Comparison of ENCODE assay signal across 7 cellular contexts in the genomic region with DNA sequence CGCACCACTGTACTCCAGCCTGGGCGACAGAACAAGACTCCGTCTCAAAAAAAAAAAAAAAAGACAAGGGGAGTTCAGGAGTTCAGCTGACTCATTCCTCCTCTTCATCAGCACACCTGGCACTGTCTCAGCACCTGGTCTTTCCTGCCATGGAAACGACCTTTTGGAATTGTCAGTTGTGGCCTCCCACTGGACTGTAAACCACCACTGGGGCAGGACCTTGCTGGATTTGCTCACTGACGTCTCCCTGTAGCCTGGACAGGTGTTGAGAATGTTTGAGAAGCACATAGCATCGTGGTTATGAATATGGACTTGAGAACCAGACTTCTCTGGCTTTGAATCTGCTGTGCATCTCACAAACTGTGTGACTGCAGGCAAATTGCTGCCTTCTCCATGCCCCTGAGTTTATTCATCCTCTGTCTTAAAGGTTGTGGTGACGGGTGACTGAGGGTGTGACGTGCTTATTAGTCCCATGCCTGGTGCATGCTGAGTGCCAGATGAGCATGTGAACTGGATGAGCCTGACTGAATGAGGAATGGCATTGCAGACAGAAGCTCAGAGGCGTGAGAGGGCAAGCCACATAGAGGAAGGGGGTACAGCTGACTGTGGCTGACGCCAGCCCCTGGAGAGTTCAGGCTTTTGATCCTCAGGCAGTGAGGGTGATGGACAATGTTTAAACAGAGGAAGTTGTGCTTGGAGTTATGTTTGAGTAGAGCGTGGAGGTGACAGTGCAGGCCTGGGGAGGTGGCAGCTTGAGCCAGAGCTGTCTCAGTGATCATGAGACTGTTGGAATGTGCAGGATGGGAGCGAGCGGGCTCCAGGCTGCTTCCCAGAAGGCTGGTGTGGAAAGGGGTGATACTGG. TPM values are rescaled to one million over a fixed set of nuclear protein-coding genes. Genes with fewer than 3 reads are reported as not detected.
DNase-seq lines count a peak whose midpoint lies in the region; ATAC-seq and TF ChIP-seq lines count a peak whose summit lies in the region.

No MANE protein-coding gene starts in this region.

- no peaks in the 10 kb centered on the region for H3K36me3 ChIP-seq in GM23248 (ENCODE audit: low read depth)
- H3K36me3 ChIP-seq in skeletal muscle satellite cell (ENCODE audit: insufficient read depth, low read length): peaks cover under 1% of the 10 kb centered on the region

- no peak for TF ChIP-seq CTCF in GM20000 (IDR thresholded peaks at IDR 0.05; ENCODE audit: extremely low read depth, missing control alignments)

- H3K27ac ChIP-seq in GM23248: peak overlapping the region; percentile 95

- 23% methylated on average over 13 of the region's 13 CpGs for WGBS in GM23248 (ENCODE audit: low coverage in 1 of 2, low lambda C conversion rate in 2 of 2, missing lambda C conversion rate in 2 of 2), 2 experiments

- H3K9ac ChIP-seq in GM23248 (peak overlapping the region; percentile 79), skeletal muscle satellite cell (ENCODE audit: low read depth, low read length) (peak overlapping the region; percentile 48)

- H3K4me2 ChIP-seq in GM23248 (ENCODE audit: unreplicated experiment) (peak overlapping the region; percentile 27), skeletal muscle satellite cell (ENCODE audit: low read length) (peak overlapping the region; percentile 68)

- DNase-seq in GM23248 (peak; percentile 96), SK-MEL-5 (ENCODE audit: low read depth, low spot score) (peak; percentile 61), fibroblast of peridontal ligament (ENCODE audit: extremely low read depth) (peak; percentile 40), NCI-H1436 treated with DMSO at 0.1 percent for 48 hours (lab: John Stamatoyannopoulos, UW) (no peak), GM20000 (ENCODE audit: low spot score) (no peak)

- peaks cover 34% of the 10 kb centered on the region for H3K4me1 ChIP-seq in GM23248 (ENCODE audit: insufficient read depth)
- H3K4me1 ChIP-seq in skeletal muscle satellite cell (ENCODE audit: control insufficient read depth, insufficient read depth, low read length): peaks cover 46% of the 10 kb centered on the region

- no peaks in the 10 kb centered on the region for H3K9me2 ChIP-seq in GM23248 (ENCODE audit: insufficient read depth)

- no peaks in the 10 kb centered on the region for H3K27me3 ChIP-seq in GM23248 (replicated peaks; ENCODE audit: insufficient read depth)
- no peaks in the 10 kb centered on the region for H3K27me3 ChIP-seq in skeletal muscle satellite cell (ENCODE audit: control insufficient read depth, insufficient read depth, low read length)

- in situ Hi-C loops in GM23248 (cut with MboI) (no loop called here), SK-MEL-5 (cut with HindIII; ENCODE audit: low pct_unique_long_range_greater_than_20kb, low sequenced_read_pairs) (no loop called here)

- ATAC-seq in HG03378 (IDR thresholded peaks at IDR 0.05; ENCODE audit: unreplicated experiment): no peak

- H3K79me2 ChIP-seq in GM23248 (ENCODE audit: insufficient read depth): peaks cover 85% of the 10 kb centered on the region

- H3K9me3 ChIP-seq in GM23248 (ENCODE audit: low read depth): no peaks in the 10 kb centered on the region
- H3K9me3 ChIP-seq in skeletal muscle satellite cell (replicated peaks; ENCODE audit: low read length): no peaks in the 10 kb centered on the region

- H3F3A ChIP-seq in GM23248 (ENCODE audit: insufficient read depth): peaks cover 28% of the 10 kb centered on the region

- 0 out of 2 replicates have a peak overlapping the region, but pooled peaks have one; percentile 3 for H3K4me3 ChIP-seq in GM23248
- H3K4me3 ChIP-seq in skeletal muscle satellite cell (ENCODE audit: low read length): no peak overlapping the region

- H4K20me1 ChIP-seq in GM23248 (ENCODE audit: insufficient read depth): no peaks in the 10 kb centered on the region

- no peak overlapping the region for H2AFZ ChIP-seq in GM23248

RNA-seq across cellular contexts. Expression of gene TOM1, which starts 12.7 kb away (rescaled TPM):
- total RNA-seq in GM23248 (2014; rRNA removed; shearing (Covaris generic)): 61.3 and 62.2 TPM in 2 replicates
- 69.7 and 72.9 TPM in 2 replicates for polyA plus RNA-seq in GM23248 (2016; fragmentation: Nextera tagmentation; extraction: Ambion mirVana)
- total RNA-seq in SK-MEL-5 (2014; rRNA removed; shearing (Covaris generic)): 63.2 and 73.1 TPM in 2 replicates
- 70.0 and 71.2 TPM in 2 replicates for polyA plus RNA-seq in SK-MEL-5 (2015; cell fraction: cytosol; rRNA removed)
- 60.6 and 71.7 TPM in 2 replicates for polyA plus RNA-seq in SK-MEL-5 (2015; cell fraction: nucleus; rRNA removed)
- 33.0 and 38.0 TPM in 2 replicates for total RNA-seq in skeletal muscle satellite cell (2012; rRNA removed)

RNA-seq across cellular contexts. Expression of gene HMGXB4, which starts 55.1 kb away (rescaled TPM):
- 10.2 and 12.4 TPM in 2 replicates for total RNA-seq in GM23248 (2014; rRNA removed; shearing (Covaris generic))
- 17.1 and 17.8 TPM in 2 replicates for polyA plus RNA-seq in GM23248 (2016; fragmentation: Nextera tagmentation; extraction: Ambion mirVana)
- 15.1 and 16.9 TPM in 2 replicates for total RNA-seq in SK-MEL-5 (2014; rRNA removed; shearing (Covaris generic))
- 32.1 and 45.1 TPM in 2 replicates for polyA plus RNA-seq in SK-MEL-5 (2015; cell fraction: cytosol; rRNA removed)
- 32.4 and 49.1 TPM in 2 replicates for polyA plus RNA-seq in SK-MEL-5 (2015; cell fraction: nucleus; rRNA removed)
- 11.6 and 16.2 TPM in 2 replicates for total RNA-seq in skeletal muscle satellite cell (2012; rRNA removed)

Comparison
In these comparisons a context has a peak if more than half of its experiments do, and no peak if none do; other contexts are left out.
1. DNase-seq: peak in GM23248 (single experiment), SK-MEL-5 (single experiment) and fibroblast of peridontal ligament (single experiment); none in NCI-H1436 treated with DMSO at 0.1 percent for 48 hours (single experiment) and GM20000 (single experiment).